ENCODE assay signal across 19 cellular contexts in the genomic region with DNA sequence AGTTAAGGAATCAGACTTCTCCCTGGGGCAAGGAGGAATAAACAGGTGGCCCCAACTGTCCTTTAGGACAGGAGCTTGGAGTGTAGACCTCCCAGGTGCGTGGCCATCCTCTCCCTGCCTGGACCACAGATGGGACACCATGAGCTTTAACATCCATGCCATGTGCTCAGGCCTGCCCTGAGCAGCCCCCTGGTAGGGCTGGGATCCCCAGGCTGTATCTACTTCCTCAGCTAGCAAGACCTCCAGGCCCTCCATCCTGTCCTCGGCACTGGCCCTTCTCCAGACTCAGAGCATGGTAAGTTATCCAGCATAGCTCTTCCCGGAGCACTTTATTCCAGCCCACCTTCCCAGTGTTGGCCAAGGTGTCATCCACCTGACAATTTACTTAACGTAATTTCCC. TPM values are rescaled to one million over a fixed set of nuclear protein-coding genes. Genes with fewer than 3 reads are reported as not detected.
A peak's percentile ranks its signal among the peaks of the same experiment; 100 is the strongest.
DNase-seq lines count a peak whose midpoint lies in the region; ATAC-seq and TF ChIP-seq lines count a peak whose summit lies in the region.
"Had no signal": no experiment of that assay in that cellular context is flagged by ENCODE, and none has a peak within 500 bp of the region (broad histone marks: within the 10 kb centered on the region; RNA-seq: fewer than 3 reads in every experiment).

No MANE protein-coding gene starts in this region.

- no peak overlapping the region for H2AFZ ChIP-seq in OCI-LY7 (ENCODE audit: low read length)

- H3K4me2 ChIP-seq in OCI-LY7 (ENCODE audit: low read length): no peak overlapping the region

- no peaks in the 10 kb centered on the region for H3K9me3 ChIP-seq in CD8-positive, alpha-beta T cell (ENCODE audit: low read length)
- H3K9me3 ChIP-seq in ascending aorta: no peaks in the 10 kb centered on the region
- no peaks in the 10 kb centered on the region for H3K9me3 ChIP-seq in OCI-LY7 (ENCODE audit: low read length)
- H3K9me3 ChIP-seq: esophagus muscularis mucosa, gastroesophageal sphincter, SJCRH30 had no signal

- POLR2A ChIA-PET in CD8-positive, alpha-beta T cell (lab: Charles Lee): interaction anchor here (0.8 to 3.9 kb wide), 6 partner anchors 9 to 134 kb away, joined by 3 to 18 read pairs (median 4); no protein-coding TSS in a partner anchor
- POLR2A ChIA-PET in OCI-LY7 (lab: Charles Lee): no interaction called here

- intact Hi-C loops in CD8-positive, alpha-beta T cell (cut with DNase I, micrococcal nuclease): no loop called here
- intact Hi-C loops in ascending aorta (cut with DNase I): no loop called here
- intact Hi-C loops in OCI-LY7 (cut with micrococcal nuclease; ENCODE audit: unreplicated experiment): no loop called here

- H3K27me3 ChIP-seq in CD8-positive, alpha-beta T cell (ENCODE audit: insufficient read depth, low read length): no peaks in the 10 kb centered on the region
- H3K27me3 ChIP-seq in ascending aorta: no peaks in the 10 kb centered on the region
- H3K27me3 ChIP-seq: esophagus muscularis mucosa, gastroesophageal sphincter had no signal

- H3K27ac ChIP-seq in CD8-positive, alpha-beta T cell (ENCODE audit: low read depth, low read length): no peak overlapping the region
- H3K27ac ChIP-seq in ascending aorta: no peak overlapping the region
- H3K27ac ChIP-seq in OCI-LY7 (ENCODE audit: low read depth, low read length, poor library complexity, severe bottlenecking): no peak overlapping the region
- H3K27ac ChIP-seq: esophagus muscularis mucosa, gastroesophageal sphincter, SJCRH30 had no signal

- H3K4me1 Mint-ChIP-seq in activated CD8-positive, alpha-beta memory T cell treated with anti-CD3 and anti-CD28 coated beads, Interleukin-2, amount 10 ng/mL, durations not matched to agents 7 days and 5 days: peaks cover 70% of the 10 kb centered on the region
- peaks cover 77% of the 10 kb centered on the region for H3K4me1 Mint-ChIP-seq in CD8-positive, alpha-beta T cell (ENCODE audit: low read depth)
- peaks cover 29% of the 10 kb centered on the region for H3K4me1 Mint-ChIP-seq in nephron
- H3K4me1 Mint-ChIP-seq: CD14-positive monocyte had no signal

- no peak for TF ChIP-seq CTCF in CD8-positive, alpha-beta T cell (IDR thresholded peaks at IDR 0.05)
- TF ChIP-seq CTCF in nephron (IDR thresholded peaks at IDR 0.05; ENCODE audit: unreplicated experiment in 3 of 3): no peak
- TF ChIP-seq CTCF in ascending aorta (IDR thresholded peaks at IDR 0.05): no peak
- TF ChIP-seq CTCF in OCI-LY7 (conservative IDR thresholded peaks at IDR 0.05; ENCODE audit: low read length): no peak

- H3K27me3 Mint-ChIP-seq in activated CD8-positive, alpha-beta memory T cell treated with anti-CD3 and anti-CD28 coated beads, Interleukin-2, amount 10 ng/mL, durations not matched to agents 7 days and 5 days: no peaks in the 10 kb centered on the region
- H3K27me3 Mint-ChIP-seq in CD8-positive, alpha-beta T cell (ENCODE audit: low read depth): no peaks in the 10 kb centered on the region
- peaks cover 9% of the 10 kb centered on the region for H3K27me3 Mint-ChIP-seq in nephron (ENCODE audit: low read depth)
- H3K27me3 Mint-ChIP-seq: memory B cell had no signal

- no peak for DNase-seq in activated CD8-positive, alpha-beta memory T cell treated with anti-CD3 and anti-CD28 coated beads, Interleukin-2, amount 10 ng/mL, durations not matched to agents 7 days and 5 days
- no peak for DNase-seq in activated CD8-positive, alpha-beta memory T cell treated with anti-CD3 and anti-CD28 coated beads, Interleukin-2, amount 50 U/mL, for 48 hours
- DNase-seq in CD8-positive, alpha-beta T cell: no peak
- DNase-seq in activated naive CD4-positive, alpha-beta T cell treated with anti-CD3 and anti-CD28 coated beads, Interleukin-2, amount 50 U/mL, for 72 hours (ENCODE audit: low spot score in 2 of 2): no peak
- DNase-seq in ascending aorta (ENCODE audit: low spot score in 2 of 2) (no peak), OCI-LY7 (ENCODE audit: low spot score) (no peak)
- DNase-seq: central memory CD4-positive, alpha-beta T cell; NCI-H187 treated with DMSO at 0.1 percent for 48 hours; NCI-H226; SJCRH30; stimulated activated CD4-positive, alpha-beta T cell treated with anti-CD3 and anti-CD28 coated beads, Interleukin-2, amount 100 ng/mL, for 24 hours; T-helper 9 cell had no signal

- no TSS peak for BruUV-seq in OCI-LY7 (replicated peaks; lab: Mats Ljungman, UMichigan)

- H3K9me2 ChIP-seq in OCI-LY7 (ENCODE audit: insufficient read depth, low read length): no peaks in the 10 kb centered on the region

- H3K9me3 Mint-ChIP-seq in activated CD8-positive, alpha-beta memory T cell treated with anti-CD3 and anti-CD28 coated beads, Interleukin-2, amount 10 ng/mL, durations not matched to agents 7 days and 5 days (ENCODE audit: low read depth): no peaks in the 10 kb centered on the region
- H3K9me3 Mint-ChIP-seq in CD8-positive, alpha-beta T cell: no peaks in the 10 kb centered on the region
- H3K9me3 Mint-ChIP-seq in activated naive CD4-positive, alpha-beta T cell treated with anti-CD3 and anti-CD28 coated beads, Interleukin-2, amount 50 U/mL, for 72 hours: no peaks in the 10 kb centered on the region
- no peaks in the 10 kb centered on the region for H3K9me3 Mint-ChIP-seq in nephron
- H3K9me3 Mint-ChIP-seq: CD14-positive monocyte, memory B cell had no signal

- H3K36me3 ChIP-seq in CD8-positive, alpha-beta T cell (ENCODE audit: insufficient read depth, low read length): peaks cover 10% of the 10 kb centered on the region
- H3K36me3 ChIP-seq in ascending aorta: no peaks in the 10 kb centered on the region
- no peaks in the 10 kb centered on the region for H3K36me3 ChIP-seq in OCI-LY7 (ENCODE audit: insufficient read depth, low read length)
- H3K36me3 ChIP-seq: esophagus muscularis mucosa, gastroesophageal sphincter, SJCRH30 had no signal

- no peaks in the 10 kb centered on the region for H4K20me1 ChIP-seq in OCI-LY7 (ENCODE audit: insufficient read depth, low read length)

- CTCF ChIA-PET in activated CD8-positive, alpha-beta memory T cell treated with anti-CD3 and anti-CD28 coated beads, Interleukin-2, amount 10 ng/mL, durations not matched to agents 7 days and 5 days (lab: Charles Lee): interaction anchor here (0.8 to 1.2 kb wide), 7 partner anchors 9 to 211 kb away, joined by 3 to 6 read pairs (median 3); a partner anchor contains a TSS
- CTCF ChIA-PET in CD8-positive, alpha-beta T cell (lab: Charles Lee): interaction anchor here (0.6 to 1.3 kb wide), 6 partner anchors 9 to 210 kb away, joined by 3 read pairs; no protein-coding TSS in a partner anchor
- CTCF ChIA-PET in OCI-LY7 (lab: Charles Lee; ENCODE audit: unreplicated experiment): no interaction called here

- H3K36me3 Mint-ChIP-seq in activated CD8-positive, alpha-beta memory T cell treated with anti-CD3 and anti-CD28 coated beads, Interleukin-2, amount 10 ng/mL, durations not matched to agents 7 days and 5 days: peaks cover 40% of the 10 kb centered on the region
- H3K36me3 Mint-ChIP-seq in CD8-positive, alpha-beta T cell: peaks cover 74% of the 10 kb centered on the region
- H3K36me3 Mint-ChIP-seq in activated naive CD4-positive, alpha-beta T cell treated with anti-CD3 and anti-CD28 coated beads, Interleukin-2, amount 50 U/mL, for 72 hours: peaks cover 59% of the 10 kb centered on the region in 2 donors
- no peaks in the 10 kb centered on the region for H3K36me3 Mint-ChIP-seq in nephron (ENCODE audit: low read depth)
- H3K36me3 Mint-ChIP-seq: CD14-positive monocyte, memory B cell had no signal

- H3K79me2 ChIP-seq in OCI-LY7 (ENCODE audit: insufficient read depth, low read depth, low read length): no peaks in the 10 kb centered on the region

- no peak for ATAC-seq in activated CD8-positive, alpha-beta memory T cell treated with anti-CD3 and anti-CD28 coated beads, Interleukin-2, amount 10 ng/mL, durations not matched to agents 7 days and 5 days
- ATAC-seq in CD8-positive, alpha-beta T cell: no peak
- no peak for ATAC-seq in activated naive CD4-positive, alpha-beta T cell treated with anti-CD3 and anti-CD28 coated beads, Interleukin-2, amount 50 U/mL, for 72 hours
- no peak for ATAC-seq in GM21526 (IDR thresholded peaks at IDR 0.05; ENCODE audit: low FRiP score, unreplicated experiment)
- ATAC-seq: activated CD4-positive, CD25-positive, alpha-beta regulatory T cell treated with anti-CD3 and anti-CD28 coated beads, Interleukin-2, amount 50 U/mL, for 24 hours; gastroesophageal sphincter had no signal

- peaks cover 72% of the 10 kb centered on the region for H3K4me1 ChIP-seq in CD8-positive, alpha-beta T cell (ENCODE audit: insufficient read depth, low read length)
- no peaks in the 10 kb centered on the region for H3K4me1 ChIP-seq in ascending aorta
- H3K4me1 ChIP-seq in OCI-LY7 (ENCODE audit: insufficient read depth, low read length, poor library complexity, severe bottlenecking): no peaks in the 10 kb centered on the region
- H3K4me1 ChIP-seq: esophagus muscularis mucosa, gastroesophageal sphincter had no signal

- peak overlapping the region; percentile 90 for H3K27ac Mint-ChIP-seq in activated CD8-positive, alpha-beta memory T cell treated with anti-CD3 and anti-CD28 coated beads, Interleukin-2, amount 10 ng/mL, durations not matched to agents 7 days and 5 days
- peak overlapping the region; percentile 85 for H3K27ac Mint-ChIP-seq in CD8-positive, alpha-beta T cell
- H3K27ac Mint-ChIP-seq in activated naive CD4-positive, alpha-beta T cell treated with anti-CD3 and anti-CD28 coated beads, Interleukin-2, amount 50 U/mL, for 72 hours: peak overlapping the region; percentile 89 to 95
- peak overlapping the region; percentile 60 to 74 (median 66) for H3K27ac Mint-ChIP-seq in nephron
- H3K27ac Mint-ChIP-seq: CD14-positive monocyte, memory B cell had no signal

- H3K4me3 ChIP-seq in CD8-positive, alpha-beta T cell (ENCODE audit: low read depth, low read length): no peak overlapping the region
- H3K4me3 ChIP-seq in ascending aorta: no peak overlapping the region
- H3K4me3 ChIP-seq in OCI-LY7 (ENCODE audit: low read depth, low read length, poor library complexity, severe bottlenecking): no peak overlapping the region
- H3K4me3 ChIP-seq: esophagus muscularis mucosa, gastroesophageal sphincter, SJCRH30 had no signal

- peak overlapping the region; percentile 68 for H3K4me3 Mint-ChIP-seq in activated CD8-positive, alpha-beta memory T cell treated with anti-CD3 and anti-CD28 coated beads, Interleukin-2, amount 10 ng/mL, durations not matched to agents 7 days and 5 days
- H3K4me3 Mint-ChIP-seq in CD8-positive, alpha-beta T cell: peak overlapping the region; percentile 51
- no peak overlapping the region for H3K4me3 Mint-ChIP-seq in nephron
- H3K4me3 Mint-ChIP-seq: CD14-positive monocyte, memory B cell had no signal

RNA-seq across cellular contexts. Expression of a gene that starts 5.7 kb away (rescaled TPM):
- total RNA-seq in activated CD8-positive, alpha-beta memory T cell treated with anti-CD3 and anti-CD28 coated beads, Interleukin-2, amount 10 ng/mL, durations not matched to agents 7 days and 5 days: 100 to 1,000 TPM; 152 to 181 TPM
- 100 to 1,000 TPM; 765 to 793 TPM for total RNA-seq in CD8-positive, alpha-beta T cell
- 100 to 1,000 TPM; 227 to 339 TPM for total RNA-seq in activated naive CD4-positive, alpha-beta T cell treated with anti-CD3 and anti-CD28 coated beads, Interleukin-2, amount 50 U/mL, for 72 hours
- total RNA-seq in ascending aorta (not detected), OCI-LY7 (2022) (not detected in 2 replicates)
- not detected in 2 replicates for total RNA-seq in OCI-LY7 (2014; rRNA removed; shearing (Covaris generic))
- total RNA-seq: SJCRH30 had no signal

RNA-seq across cellular contexts. Expression of a gene that starts 25.2 kb away (rescaled TPM):
- total RNA-seq in activated CD8-positive, alpha-beta memory T cell treated with anti-CD3 and anti-CD28 coated beads, Interleukin-2, amount 10 ng/mL, durations not matched to agents 7 days and 5 days: under 1 TPM; 0.30 to 0.96 TPM
- total RNA-seq in CD8-positive, alpha-beta T cell: 1 to 10 TPM; 6.3 to 9.0 TPM
- 1 to 10 TPM; 5.9 to 9.0 TPM for total RNA-seq in activated naive CD4-positive, alpha-beta T cell treated with anti-CD3 and anti-CD28 coated beads, Interleukin-2, amount 50 U/mL, for 72 hours
- total RNA-seq in ascending aorta (27.1 TPM), OCI-LY7 (2022) (41.4 and 43.9 TPM in 2 replicates)
- total RNA-seq in OCI-LY7 (2014; rRNA removed; shearing (Covaris generic)): 7.2 and 12.6 TPM in 2 replicates

RNA-seq across cellular contexts. Expression of a gene that starts 53.0 kb away (rescaled TPM):
- total RNA-seq in activated CD8-positive, alpha-beta memory T cell treated with anti-CD3 and anti-CD28 coated beads, Interleukin-2, amount 10 ng/mL, durations not matched to agents 7 days and 5 days: under 1 TPM; 0.52 to 0.93 TPM
- total RNA-seq in CD8-positive, alpha-beta T cell: not detected
- 1 to 10 TPM in 1 of 2 donors, under 1 TPM in 1; 0.71 to 1.4 TPM for total RNA-seq in activated naive CD4-positive, alpha-beta T cell treated with anti-CD3 and anti-CD28 coated beads, Interleukin-2, amount 50 U/mL, for 72 hours
- total RNA-seq in ascending aorta (18.9 TPM), OCI-LY7 (2022) (5.5 and 7.5 TPM in 2 replicates)
- total RNA-seq in OCI-LY7 (2014; rRNA removed; shearing (Covaris generic)): 5.0 and 8.9 TPM in 2 replicates

Comparison
In these comparisons a context has a peak if more than half of its experiments do, and no peak if none do; other contexts are left out.
1. H3K4me3 Mint-ChIP-seq: peak in activated CD8-positive, alpha-beta memory T cell treated with anti-CD3 and anti-CD28 coated beads, Interleukin-2, amount 10 ng/mL, durations not matched to agents 7 days and 5 days (single experiment) and CD8-positive, alpha-beta T cell (single experiment); none in nephron (0 of 3).
2. RNA of a gene that starts 5.7 kb away (total RNA-seq): 765 to 793 TPM in CD8-positive, alpha-beta T cell, 227 to 339 TPM in activated naive CD4-positive, alpha-beta T cell treated with anti-CD3 and anti-CD28 coated beads, Interleukin-2, amount 50 U/mL, for 72 hours and 152 to 181 TPM in activated CD8-positive, alpha-beta memory T cell treated with anti-CD3 and anti-CD28 coated beads, Interleukin-2, amount 10 ng/mL, durations not matched to agents 7 days and 5 days; not detected in ascending aorta (single experiment) and not detected in OCI-LY7; every median in the first group is over 100 times any median in the second.
3. Peak in every context shown above with its lines, with median percentiles within 50 percentile points of each other: H3K27ac Mint-ChIP-seq.